8 cellular contexts compared by ENCODE assay signal in genomic region chr12:98416845-98417244, GRCh38.
DNase-seq lines count a peak whose midpoint lies in the region; ATAC-seq and TF ChIP-seq lines count a peak whose summit lies in the region.

No MANE protein-coding gene starts in this region.

- H3K36me3 ChIP-seq in suprapubic skin = no peaks in the 10 kb centered on the region

- TF ChIP-seq EP300 in suprapubic skin (IDR thresholded peaks at IDR 0.05) = no peak

- no peak for TF ChIP-seq CTCF in suprapubic skin (IDR thresholded peaks at IDR 0.05)

- 62% methylated on average over 4 of the region's 4 CpGs for WGBS in suprapubic skin

- H3K4me3 ChIP-seq in suprapubic skin = no peak overlapping the region

- DNase-seq in AG20443 (ENCODE audit: low spot score) (peak; percentile 35), HEK293T (ENCODE audit: extremely low spot score) (no peak), SK-N-DZ (ENCODE audit: low spot score) (peak; percentile 35), left ventricle myocardium superior (no peak), suprapubic skin (ENCODE audit: low spot score in 2 of 2) (no peak)

- POLR2A ChIA-PET in HEK293T (lab: Yijun Ruan, JAX) = no interaction called here

- H3K9me3 ChIP-seq in suprapubic skin = no peaks in the 10 kb centered on the region

- intact Hi-C loops in left ventricle myocardium superior (cut with micrococcal nuclease) = no loop called here

- H3K4me1 ChIP-seq in suprapubic skin = peaks cover 21% of the 10 kb centered on the region

- CTCF ChIA-PET in HEK293T (lab: Yijun Ruan, JAX) = interaction anchor here (1.3 kb wide), 1 partner anchor 116 kb away, joined by 3 read pairs; no protein-coding TSS in a partner anchor

- H3K27ac ChIP-seq in suprapubic skin = no peak overlapping the region

- no peak for TF ChIP-seq POLR2A in suprapubic skin (IDR thresholded peaks at IDR 0.05)

- ATAC-seq in left ventricle myocardium superior = peak; percentile 55
- no peak for ATAC-seq in GM21723 (IDR thresholded peaks at IDR 0.05; ENCODE audit: unreplicated experiment)
- ATAC-seq in HG02885 (IDR thresholded peaks at IDR 0.05; ENCODE audit: poor library complexity, unreplicated experiment) = no peak
- ATAC-seq in HG02759 (IDR thresholded peaks at IDR 0.05; ENCODE audit: unreplicated experiment) = no peak

- H3K27me3 ChIP-seq in suprapubic skin = no peaks in the 10 kb centered on the region

TF ChIP-seq in HEK293T, 16 proteins besides CTCF, POLR2A, EP300 and RAD21:
- TF ChIP-seq ARNT (IDR thresholded peaks at IDR 0.05) (no peak), ZNF384 (IDR thresholded peaks at IDR 0.05) (peak; percentile 87)

Comparison
In these comparisons a context has a peak if more than half of its experiments do, and no peak if none do; other contexts are left out.
1. DNase-seq: peak in AG20443 (single experiment) and SK-N-DZ (single experiment); none in HEK293T (single experiment), left ventricle myocardium superior (single experiment) and suprapubic skin (0 of 2).